In the genomic region with DNA sequence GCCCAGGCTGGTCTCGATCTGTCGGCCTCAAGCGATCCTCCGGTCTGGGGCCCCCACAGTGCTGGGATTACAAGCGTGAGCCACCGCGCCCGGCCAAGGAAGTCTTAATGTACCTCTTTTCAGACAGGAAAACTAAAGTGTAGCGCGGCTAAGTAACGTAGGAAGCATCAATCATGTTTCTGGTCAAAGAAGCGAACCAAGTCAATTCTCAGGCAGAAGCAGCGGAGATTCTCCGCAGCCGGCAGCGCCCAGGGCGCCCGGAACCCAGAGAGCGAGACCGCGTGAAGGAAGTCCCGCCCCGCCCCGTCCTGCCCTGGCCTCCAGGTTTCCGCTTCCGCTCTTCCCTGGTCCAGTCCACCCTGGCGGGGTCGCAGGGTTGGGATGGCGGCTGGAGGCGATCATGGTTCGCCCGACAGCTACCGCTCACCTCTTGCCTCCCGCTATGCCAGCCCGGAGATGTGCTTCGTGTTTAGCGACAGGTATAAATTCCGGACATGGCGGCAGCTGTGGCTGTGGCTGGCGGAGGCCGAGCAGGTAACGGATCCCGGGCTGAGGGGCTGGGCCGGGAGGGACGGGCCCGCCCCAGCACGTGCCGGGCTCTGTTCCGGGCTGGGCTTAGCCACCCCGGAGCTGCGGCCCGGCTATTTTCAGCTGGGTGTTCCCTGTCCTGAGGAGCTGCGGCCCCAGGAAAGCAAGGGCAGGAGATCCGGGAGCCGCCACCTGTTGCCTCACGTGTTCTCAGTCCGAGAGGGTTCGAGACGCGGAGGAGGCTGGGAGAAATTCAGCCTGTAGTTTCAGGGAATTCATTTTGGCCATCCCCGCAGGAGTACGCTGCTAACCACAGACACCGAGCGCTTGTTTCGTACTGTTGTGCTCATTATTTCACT, we compare ENCODE assay signal across 1 cellular context.
TF ChIP-seq lines count a peak whose summit lies in the region.

Gene ADSL (plus strand): TSS at position 323 of the 887 bp plus-strand sequence. CDS start 59 bp downstream, at position 382.

TF ChIP-seq in WTC11, 78 proteins besides CTCF, POLR2A, EP300 and RAD21 (continued from another document):
- TF ChIP-seq, protein P1, sequence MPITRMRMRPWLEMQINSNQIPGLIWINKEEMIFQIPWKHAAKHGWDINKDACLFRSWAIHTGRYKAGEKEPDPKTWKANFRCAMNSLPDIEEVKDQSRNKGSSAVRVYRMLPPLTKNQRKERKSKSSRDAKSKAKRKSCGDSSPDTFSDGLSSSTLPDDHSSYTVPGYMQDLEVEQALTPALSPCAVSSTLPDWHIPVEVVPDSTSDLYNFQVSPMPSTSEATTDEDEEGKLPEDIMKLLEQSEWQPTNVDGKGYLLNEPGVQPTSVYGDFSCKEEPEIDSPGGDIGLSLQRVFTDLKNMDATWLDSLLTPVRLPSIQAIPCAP (CRISPR knock-in tag; IDR thresholded peaks at IDR 0.05) = 0 out of 2 replicates have a peak, but pooled peaks have one; percentile 12
- TF ChIP-seq TP53 (CRISPR knock-in tag; IDR thresholded peaks at IDR 0.05) (peak; percentile 79; the same call in 1 of the 2 replicates), MXD4 (CRISPR knock-in tag; IDR thresholded peaks at IDR 0.05; ENCODE audit: borderline replicate concordance) (no peak), NFE2L1 (CRISPR knock-in tag; IDR thresholded peaks at IDR 0.05) (peak; percentile 81), ZBTB43 (CRISPR knock-in tag; IDR thresholded peaks at IDR 0.05) (peak; percentile 91), E2F4 (CRISPR knock-in tag; IDR thresholded peaks at IDR 0.05; ENCODE audit: borderline replicate concordance, low read depth) (0 out of 2 replicates have a peak, but pooled peaks have one; percentile 25), CREM (CRISPR knock-in tag; IDR thresholded peaks at IDR 0.05) (peak; percentile 46; the same call in 1 of the 2 replicates), ETV6 (CRISPR knock-in tag; IDR thresholded peaks at IDR 0.05) (peak; percentile 95), FOXK1 (CRISPR knock-in tag; IDR thresholded peaks at IDR 0.05) (peak; percentile 90), JUN (CRISPR knock-in tag; IDR thresholded peaks at IDR 0.05) (0 out of 2 replicates have a peak, but pooled peaks have one; percentile 9)
- TF ChIP-seq, protein P2, sequence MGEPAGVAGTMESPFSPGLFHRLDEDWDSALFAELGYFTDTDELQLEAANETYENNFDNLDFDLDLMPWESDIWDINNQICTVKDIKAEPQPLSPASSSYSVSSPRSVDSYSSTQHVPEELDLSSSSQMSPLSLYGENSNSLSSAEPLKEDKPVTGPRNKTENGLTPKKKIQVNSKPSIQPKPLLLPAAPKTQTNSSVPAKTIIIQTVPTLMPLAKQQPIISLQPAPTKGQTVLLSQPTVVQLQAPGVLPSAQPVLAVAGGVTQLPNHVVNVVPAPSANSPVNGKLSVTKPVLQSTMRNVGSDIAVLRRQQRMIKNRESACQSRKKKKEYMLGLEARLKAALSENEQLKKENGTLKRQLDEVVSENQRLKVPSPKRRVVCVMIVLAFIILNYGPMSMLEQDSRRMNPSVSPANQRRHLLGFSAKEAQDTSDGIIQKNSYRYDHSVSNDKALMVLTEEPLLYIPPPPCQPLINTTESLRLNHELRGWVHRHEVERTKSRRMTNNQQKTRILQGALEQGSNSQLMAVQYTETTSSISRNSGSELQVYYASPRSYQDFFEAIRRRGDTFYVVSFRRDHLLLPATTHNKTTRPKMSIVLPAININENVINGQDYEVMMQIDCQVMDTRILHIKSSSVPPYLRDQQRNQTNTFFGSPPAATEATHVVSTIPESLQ (CRISPR knock-in tag; IDR thresholded peaks at IDR 0.05) = peak; percentile 86
